8 cellular contexts compared by ENCODE assay signal in the genomic region with DNA sequence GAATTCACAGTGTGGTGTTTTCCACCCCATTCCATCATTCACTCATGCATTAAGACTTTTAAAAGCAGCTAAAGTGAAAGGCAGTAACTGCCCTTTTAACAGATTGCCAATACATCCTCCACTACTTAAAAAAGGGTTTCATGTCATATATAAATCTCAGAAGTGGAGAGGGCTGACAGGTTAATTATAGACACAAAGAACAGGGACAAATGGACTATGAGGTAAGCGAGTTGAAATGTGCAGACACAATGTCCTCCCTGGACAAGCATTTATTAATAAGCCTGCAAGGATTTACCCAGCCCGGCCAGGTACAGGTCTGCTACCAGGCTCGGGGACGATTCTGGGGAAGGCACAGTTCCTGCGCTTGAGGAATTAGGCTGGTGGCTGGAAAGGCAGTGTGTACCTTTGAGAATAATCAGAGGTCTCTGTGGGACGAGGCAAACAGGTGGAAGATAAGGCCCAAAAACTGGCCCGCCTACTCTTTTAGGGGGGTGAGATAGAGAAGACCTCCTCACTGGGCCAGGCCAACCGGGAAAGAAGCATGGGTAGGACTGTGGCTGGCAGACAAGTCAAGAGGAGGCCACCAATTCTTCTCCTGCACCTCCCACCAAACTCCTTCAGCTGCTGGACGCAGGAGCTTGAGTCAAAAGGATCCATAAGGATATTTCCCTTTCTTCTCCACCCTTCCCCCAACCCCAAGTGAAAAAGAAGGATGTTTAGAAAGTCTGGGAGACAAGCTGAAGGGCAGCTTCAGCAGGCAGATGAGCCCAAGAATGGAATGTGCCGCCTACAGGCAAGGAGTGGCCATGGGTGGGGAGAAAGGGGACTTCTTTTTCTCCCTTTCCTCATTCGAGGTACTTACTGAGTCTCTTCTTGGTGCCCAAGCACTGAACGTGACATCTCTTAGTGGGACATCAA.
A peak's percentile ranks its signal among the peaks of the same experiment; 100 is the strongest.
DNase-seq lines count a peak whose midpoint lies in the region; ATAC-seq lines count a peak whose summit lies in the region.

No MANE protein-coding gene starts in this region.

- DNase-seq in NCI-H82 (lab: John Stamatoyannopoulos, UW) (peak; percentile 63), NCI-H82 treated with DMSO at 0.1 percent for 48 hours (lab: John Stamatoyannopoulos, UW; ENCODE audit: unreplicated experiment) (no peak), NOMO-1 treated with dmso at 0.1 percent for 144 hours (lab: John Stamatoyannopoulos, UW; ENCODE audit: unreplicated experiment) (peak; percentile 17), NCI-H345 (lab: John Stamatoyannopoulos, UW) (no peak), DMS114 treated with DMSO at 0.1 percent for 48 hours (lab: John Stamatoyannopoulos, UW; ENCODE audit: unreplicated experiment) (no peak)
- DNase-seq in effector memory CD8-positive, alpha-beta T cell, result no peak

- H3K36me3 ChIP-seq in mucosa of stomach (ENCODE audit: control insufficient read depth, insufficient read depth, low read length), result no peaks in the 10 kb centered on the region

- no peaks in the 10 kb centered on the region for H3K9me3 ChIP-seq in mucosa of stomach (ENCODE audit: control insufficient read depth, low read length)

- H3K4me1 ChIP-seq in mucosa of stomach (ENCODE audit: control insufficient read depth, insufficient read depth, low read length), result peaks cover 35% of the 10 kb centered on the region

- no peaks in the 10 kb centered on the region for H3K27me3 ChIP-seq in mucosa of stomach (ENCODE audit: control insufficient read depth, insufficient read depth, low read length)

- peak overlapping the region; percentile 94 for H3K9ac ChIP-seq in mucosa of stomach (ENCODE audit: low read length)

- peaks cover 7 to 48% of the 10 kb centered on the region in 2 donors for H3K27me3 Mint-ChIP-seq in effector memory CD8-positive, alpha-beta T cell

- no peak overlapping the region for H3K27ac Mint-ChIP-seq in effector memory CD8-positive, alpha-beta T cell

- peak overlapping the region; percentile 43 for H3K4me3 ChIP-seq in mucosa of stomach (ENCODE audit: low read length)

- H3K4me1 Mint-ChIP-seq in effector memory CD8-positive, alpha-beta T cell (ENCODE audit: low read depth in 2 of 2), result peaks cover 3 to 14% of the 10 kb centered on the region in 2 donors

- ATAC-seq in effector memory CD8-positive, alpha-beta T cell (replicated peaks), result no peak
- ATAC-seq in HG03039 (IDR thresholded peaks at IDR 0.05; ENCODE audit: unreplicated experiment), result no peak

- H3K36me3 Mint-ChIP-seq in effector memory CD8-positive, alpha-beta T cell (ENCODE audit: insufficient read depth), result no peaks in the 10 kb centered on the region

- no peaks in the 10 kb centered on the region for H3K9me3 Mint-ChIP-seq in effector memory CD8-positive, alpha-beta T cell

- peak overlapping the region; percentile 70 to 79 for H3K4me3 Mint-ChIP-seq in effector memory CD8-positive, alpha-beta T cell

Comparison
In these comparisons a context has a peak if more than half of its experiments do, and no peak if none do; other contexts are left out.
1. DNase-seq: peak in NCI-H82 (single experiment) and NOMO-1 treated with dmso at 0.1 percent for 144 hours (single experiment); none in NCI-H82 treated with DMSO at 0.1 percent for 48 hours (single experiment), effector memory CD8-positive, alpha-beta T cell (0 of 3), NCI-H345 (single experiment) and DMS114 treated with DMSO at 0.1 percent for 48 hours (single experiment).